ENCODE assay signal across 1 cellular context in genomic region chr4:76272091-76272490, GRCh38.
TF ChIP-seq lines count a peak whose summit lies in the region.

No MANE protein-coding gene starts in this region.

TF ChIP-seq in HepG2, 621 proteins besides CTCF, POLR2A, EP300 and RAD21 (continues in another document):
- TF ChIP-seq RFXAP (CRISPR knock-in tag; IDR thresholded peaks at IDR 0.05; ENCODE audit: borderline replicate concordance), result no peak
- no peak for TF ChIP-seq ZNF704 (CRISPR knock-in tag; IDR thresholded peaks at IDR 0.05; ENCODE audit: borderline replicate concordance)
- TF ChIP-seq ZNF253 (CRISPR knock-in tag; IDR thresholded peaks at IDR 0.05; ENCODE audit: borderline replicate concordance), result no peak
- TF ChIP-seq NR0B2 (CRISPR knock-in tag; IDR thresholded peaks at IDR 0.05), result no peak
- TF ChIP-seq ARID5B (CRISPR knock-in tag; IDR thresholded peaks at IDR 0.05), result peak; percentile 89
- peak; percentile 53; the same call in 1 of the 2 replicates for TF ChIP-seq NFIC (IDR thresholded peaks at IDR 0.05; ENCODE audit: low read length)
- TF ChIP-seq SOX5 (CRISPR knock-in tag; IDR thresholded peaks at IDR 0.05; ENCODE audit: borderline replicate concordance), result peak; percentile 64; the same call in 1 of the 2 replicates
- TF ChIP-seq ZNF788 (CRISPR knock-in tag; IDR thresholded peaks at IDR 0.05; ENCODE audit: borderline replicate concordance), result no peak
- TF ChIP-seq ZNF546 (CRISPR knock-in tag; conservative IDR thresholded peaks at IDR 0.05), result no peak
- TF ChIP-seq FOXP1 (IDR thresholded peaks at IDR 0.05), result no peak
- peak; percentile 88 for TF ChIP-seq FOXP1 (CRISPR knock-in tag; IDR thresholded peaks at IDR 0.05)
- peak; percentile 48 for TF ChIP-seq FOXA1 (IDR thresholded peaks at IDR 0.05)
- peak; percentile 39; the same call in 1 of the 2 replicates for TF ChIP-seq FOXA1 (CRISPR knock-in tag; IDR thresholded peaks at IDR 0.05)
- peak; percentile 19; the same call in 1 of the 2 replicates for TF ChIP-seq FOSL2 (CRISPR knock-in tag; IDR thresholded peaks at IDR 0.05)
- TF ChIP-seq GABPA (IDR thresholded peaks at IDR 0.05; ENCODE audit: low read depth, low read length), result no peak
- 0 out of 2 replicates have a peak, but pooled peaks have one; percentile 34 for TF ChIP-seq GABPA (CRISPR knock-in tag; IDR thresholded peaks at IDR 0.05; ENCODE audit: low read depth)
- no peak for TF ChIP-seq DDIT3 (CRISPR knock-in tag; IDR thresholded peaks at IDR 0.05)
- no peak for TF ChIP-seq PLSCR1 (CRISPR knock-in tag; IDR thresholded peaks at IDR 0.05; ENCODE audit: borderline replicate concordance)
- TF ChIP-seq SAP130 (CRISPR knock-in tag; IDR thresholded peaks at IDR 0.05; ENCODE audit: low read depth), result 0 out of 2 replicates have a peak, but pooled peaks have one; percentile 50
- peak in 1 of 2 experiments; percentile 61; a peak in 2 of 4 replicates for TF ChIP-seq ATF4 (CRISPR knock-in tag; IDR thresholded peaks at IDR 0.05)
- TF ChIP-seq MIER3 (CRISPR knock-in tag; IDR thresholded peaks at IDR 0.05; ENCODE audit: borderline replicate concordance), result 0 out of 2 replicates have a peak, but pooled peaks have one; percentile 18
- no peak for TF ChIP-seq ZNF136 (CRISPR knock-in tag; IDR thresholded peaks at IDR 0.05; ENCODE audit: low read depth)
- no peak for TF ChIP-seq ZNF12 (CRISPR knock-in tag; IDR thresholded peaks at IDR 0.05)
- no peak for TF ChIP-seq ZNF703 (CRISPR knock-in tag; IDR thresholded peaks at IDR 0.05; ENCODE audit: borderline replicate concordance)
- peak; percentile 93 for TF ChIP-seq FOXA3 (CRISPR knock-in tag; IDR thresholded peaks at IDR 0.05)
- peak; percentile 81 for TF ChIP-seq ELF3 (CRISPR knock-in tag; IDR thresholded peaks at IDR 0.05)
- TF ChIP-seq ZBTB14 (CRISPR knock-in tag; IDR thresholded peaks at IDR 0.05), result no peak
- TF ChIP-seq KMT2B (CRISPR knock-in tag; IDR thresholded peaks at IDR 0.05), result no peak
- no peak for TF ChIP-seq ZNF670 (CRISPR knock-in tag; IDR thresholded peaks at IDR 0.05; ENCODE audit: borderline replicate concordance)
- TF ChIP-seq SOX13 (IDR thresholded peaks at IDR 0.05), result no peak
- TF ChIP-seq SOX13 (CRISPR knock-in tag; conservative IDR thresholded peaks at IDR 0.05 in 1 of 2, IDR thresholded peaks at IDR 0.05 in 1 of 2), result 0 out of 4 replicates have a peak, but pooled peaks of 1 of the 2 experiments have one; percentile 34
- no peak for TF ChIP-seq GATAD1 (CRISPR knock-in tag; IDR thresholded peaks at IDR 0.05)
- TF ChIP-seq MTA3 (CRISPR knock-in tag; IDR thresholded peaks at IDR 0.05), result no peak
- peak; percentile 29; the same call in 1 of the 2 replicates for TF ChIP-seq RXRB (CRISPR knock-in tag; IDR thresholded peaks at IDR 0.05; ENCODE audit: borderline replicate concordance)
- TF ChIP-seq THAP9 (CRISPR knock-in tag; IDR thresholded peaks at IDR 0.05; ENCODE audit: borderline replicate concordance), result no peak
- peak; percentile 51 for TF ChIP-seq ZGPAT (CRISPR knock-in tag; IDR thresholded peaks at IDR 0.05)
- TF ChIP-seq GATAD2A (CRISPR knock-in tag; IDR thresholded peaks at IDR 0.05), result peak; percentile 81
- TF ChIP-seq ZSCAN30 (CRISPR knock-in tag; IDR thresholded peaks at IDR 0.05), result no peak
- TF ChIP-seq TRAFD1 (CRISPR knock-in tag; IDR thresholded peaks at IDR 0.05; ENCODE audit: borderline replicate concordance), result no peak
- peak; percentile 25; the same call in 1 of the 2 replicates for TF ChIP-seq POGZ (CRISPR knock-in tag; IDR thresholded peaks at IDR 0.05)
- TF ChIP-seq HNF1A (IDR thresholded peaks at IDR 0.05; ENCODE audit: low read depth), result peak; percentile 66
- TF ChIP-seq HNF1A (CRISPR knock-in tag; IDR thresholded peaks at IDR 0.05; ENCODE audit: borderline replicate concordance), result no peak
- TF ChIP-seq KDM3A (CRISPR knock-in tag; IDR thresholded peaks at IDR 0.05; ENCODE audit: low read depth), result no peak
- no peak for TF ChIP-seq GTF3A (CRISPR knock-in tag; conservative IDR thresholded peaks at IDR 0.05)
- peak; percentile 66 for TF ChIP-seq RARA (CRISPR knock-in tag; IDR thresholded peaks at IDR 0.05)
